26 cellular contexts compared by ENCODE assay signal in the genomic region with DNA sequence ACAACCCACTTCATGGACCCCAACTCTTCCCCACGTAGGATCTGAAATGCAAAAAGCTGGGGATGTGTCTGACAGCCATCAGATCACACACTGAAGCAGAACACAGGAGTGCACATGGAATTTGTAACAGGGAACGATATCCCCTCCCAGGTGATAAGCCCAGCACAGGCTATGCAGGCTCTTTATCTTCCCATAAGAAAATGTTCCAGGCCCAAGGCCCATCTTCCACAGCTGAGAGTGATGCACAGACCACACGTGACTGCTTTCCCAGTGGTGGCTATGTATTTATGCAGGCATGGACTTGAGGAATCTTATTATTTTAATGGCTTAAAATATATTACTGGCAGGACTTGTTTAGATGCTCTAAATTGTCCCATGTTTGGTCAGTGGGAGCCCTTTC.
DNase-seq lines count a peak whose midpoint lies in the region; ATAC-seq and TF ChIP-seq lines count a peak whose summit lies in the region.
"Had no signal": no experiment of that assay in that cellular context is flagged by ENCODE, and none has a peak within 500 bp of the region (broad histone marks: within the 10 kb centered on the region; RNA-seq: fewer than 3 reads in every experiment).

No MANE protein-coding gene starts in this region.

- no peak for TF ChIP-seq POLR2A in sigmoid colon (IDR thresholded peaks at IDR 0.05)

- H3K4me3 ChIP-seq in sigmoid colon (no peak overlapping the region), BE2C (ENCODE audit: low read depth, low read length) (no peak overlapping the region)
- H3K4me3 ChIP-seq: GM23248 had no signal

- ATAC-seq in Right ventricle myocardium inferior (peak; percentile 36), left ventricle myocardium superior (peak; percentile 67), GM19023 (IDR thresholded peaks at IDR 0.05; ENCODE audit: unreplicated experiment) (no peak), HG02588 (IDR thresholded peaks at IDR 0.05; ENCODE audit: unreplicated experiment) (no peak)

- in situ Hi-C loops in GM13976 (cut with MboI; ENCODE audit: low sequenced_read_pairs, unreplicated experiment), result no loop called here

- TF ChIP-seq EP300 in sigmoid colon (IDR thresholded peaks at IDR 0.05), result peak in 1 of 4 donors; percentile 1

- H3K4me1 ChIP-seq in sigmoid colon (peaks cover 0 to 32% (median 32%) of the 10 kb centered on the region in 4 donors), BE2C (0 out of 2 replicates have a peak, but pooled peaks cover 3% of the 10 kb centered on the region)

- 93 to 95% methylated on average over 3 of the region's 3 CpGs for WGBS in sigmoid colon, 2 donors

- intact Hi-C loops in Right ventricle myocardium inferior (cut with DNase I), result no loop called here
- intact Hi-C loops in cardiac septum (cut with DNase I), result loop anchor here (10.0 kb wide), 1 partner anchor 108 kb away; no protein-coding TSS in a partner anchor
- intact Hi-C loops in left ventricle myocardium superior (cut with micrococcal nuclease), result no loop called here
- intact Hi-C loops in sigmoid colon (cut with DNase I), result loop anchor here (2.0 kb wide), 1 partner anchor 16 kb away; no protein-coding TSS in a partner anchor

- H3K27ac ChIP-seq in sigmoid colon, result peak overlapping the region; percentile 70 to 82 (median 80)
- H3K27ac ChIP-seq: 22Rv1, GM23248, RWPE1 had no signal

- H3K27me3 ChIP-seq in sigmoid colon, result no peaks in the 10 kb centered on the region
- H3K27me3 ChIP-seq in BE2C, result no peaks in the 10 kb centered on the region

- H3K9me3 ChIP-seq in sigmoid colon (no peaks in the 10 kb centered on the region), BE2C (no peaks in the 10 kb centered on the region)
- H3K9me3 ChIP-seq: SK-N-SH had no signal

- DNase-seq in Right ventricle myocardium inferior (ENCODE audit: missing footprints) (no peak), cardiac septum (ENCODE audit: low spot score) (no peak), left ventricle myocardium superior (no peak), sigmoid colon (no peak), BE2C (no peak), GM13976 (ENCODE audit: low spot score) (no peak)
- DNase-seq: ACHN; CD4-positive, CD25-positive, alpha-beta regulatory T cell; DMS153; DND-41; GM23248; H7; IMR-90; KG1; MM.1S; NCI-H1048; NCI-H1417 treated with DMSO at 0.1 percent for 48 hours; NCI-H1694 treated with DMSO at 0.1 percent for 48 hours; NCI-H2081; NCI-H2227 treated with DMSO at 0.1 percent for 48 hours; NCI-H69; SK-N-SH had no signal

- no peaks in the 10 kb centered on the region for H3K36me3 ChIP-seq in sigmoid colon
- no peaks in the 10 kb centered on the region for H3K36me3 ChIP-seq in BE2C

- TF ChIP-seq CTCF in sigmoid colon (IDR thresholded peaks at IDR 0.05) (no peak), BE2C (IDR thresholded peaks at IDR 0.05; ENCODE audit: low read depth, low read length) (no peak), GM13976 (IDR thresholded peaks at IDR 0.05; ENCODE audit: borderline replicate concordance, control extremely low read depth, extremely low read depth, insufficient read depth, missing control alignments) (no peak)

Comparison
In these comparisons a context has a peak if more than half of its experiments do, and no peak if none do; other contexts are left out.
1. intact Hi-C loops: an anchor here in cardiac septum (10.0 kb wide) and sigmoid colon (2.0 kb wide); none called in Right ventricle myocardium inferior and left ventricle myocardium superior.
2. ATAC-seq: peak in Right ventricle myocardium inferior (single experiment) and left ventricle myocardium superior (single experiment); none in GM19023 (single experiment) and HG02588 (single experiment).